ENCODE assay signal across 8 cellular contexts in genomic region chr2:205685314-205686230, GRCh38. TPM values are rescaled to one million over a fixed set of nuclear protein-coding genes. Genes with fewer than 3 reads are reported as not detected.
DNase-seq lines count a peak whose midpoint lies in the region; ATAC-seq, FAIRE-seq and TF ChIP-seq lines count a peak whose summit lies in the region.

No MANE protein-coding gene starts in this region.

- peaks cover 22% of the 10 kb centered on the region for H3K27me3 ChIP-seq in CD4-positive, alpha-beta memory T cell (ENCODE audit: insufficient read depth, low read length)
- peaks cover 3% of the 10 kb centered on the region; the same call in 1 of the 2 replicates for H3K27me3 ChIP-seq in MG63
- no peaks in the 10 kb centered on the region for H3K27me3 ChIP-seq in bronchial epithelial cell (ENCODE audit: control insufficient read depth, insufficient read depth, low read length)
- H3K27me3 ChIP-seq in left lung, result peaks cover 0 to 73% of the 10 kb centered on the region in 2 donors
- H3K27me3 ChIP-seq in testis, result no peaks in the 10 kb centered on the region
- peaks cover 30% of the 10 kb centered on the region for H3K27me3 ChIP-seq in CD8-positive, alpha-beta memory T cell (ENCODE audit: insufficient read depth, low read length, poor library complexity, severe bottlenecking)

- no peaks in the 10 kb centered on the region for H3K9me3 Mint-ChIP-seq in CD4-positive, alpha-beta memory T cell
- H3K9me3 Mint-ChIP-seq in CD8-positive, alpha-beta memory T cell, result no peaks in the 10 kb centered on the region

- TF ChIP-seq POLR2A in testis (IDR thresholded peaks at IDR 0.05), result no peak

- peak overlapping the region in 7 of 8 donors; percentile 42 to 77 (median 60) for H3K4me3 Mint-ChIP-seq in CD4-positive, alpha-beta memory T cell
- H3K4me3 Mint-ChIP-seq in CD8-positive, alpha-beta memory T cell, result no peak overlapping the region

- POLR2A ChIA-PET in CD4-positive, alpha-beta memory T cell (lab: Charles Lee; ENCODE audit: partially characterized antibody), result no interaction called here
- POLR2A ChIA-PET in CD8-positive, alpha-beta memory T cell (lab: Charles Lee), result no interaction called here

- H3K27me3 Mint-ChIP-seq in CD4-positive, alpha-beta memory T cell, result peaks cover 46 to 51% of the 10 kb centered on the region in 2 donors
- H3K27me3 Mint-ChIP-seq in CD8-positive, alpha-beta memory T cell, result peaks cover 32 to 75% of the 10 kb centered on the region in 2 donors

- TF ChIP-seq CTCF in bronchial epithelial cell (IDR thresholded peaks at IDR 0.05; ENCODE audit: insufficient read depth, low read length, severe bottlenecking) (no peak), left lung (IDR thresholded peaks at IDR 0.05) (no peak), testis (IDR thresholded peaks at IDR 0.05) (no peak)

- CTCF ChIA-PET in CD4-positive, alpha-beta memory T cell (lab: Charles Lee; ENCODE audit: partially characterized antibody), result no interaction called here
- CTCF ChIA-PET in CD8-positive, alpha-beta memory T cell (lab: Charles Lee), result no interaction called here

- peaks cover 22% of the 10 kb centered on the region for H3K4me1 ChIP-seq in CD4-positive, alpha-beta memory T cell (ENCODE audit: insufficient read depth, low read length)
- peaks cover 11 to 58% of the 10 kb centered on the region in 2 donors for H3K4me1 ChIP-seq in left lung
- H3K4me1 ChIP-seq in testis, result peaks cover 8% of the 10 kb centered on the region
- no peaks in the 10 kb centered on the region for H3K4me1 ChIP-seq in CD8-positive, alpha-beta memory T cell (ENCODE audit: insufficient read depth, low read length)

- H3K27ac ChIP-seq in CD4-positive, alpha-beta memory T cell (ENCODE audit: low read depth, low read length), result no peak overlapping the region
- H3K27ac ChIP-seq in left lung (peak overlapping the region; percentile 72 to 85), testis (peak overlapping the region in 1 of 2 donors; percentile 42)
- no peak overlapping the region for H3K27ac ChIP-seq in CD8-positive, alpha-beta memory T cell (ENCODE audit: low read depth, low read length)

- peaks cover 4 to 42% (median 29%) of the 10 kb centered on the region in 4 donors for H3K4me1 Mint-ChIP-seq in CD4-positive, alpha-beta memory T cell
- H3K4me1 Mint-ChIP-seq in CD8-positive, alpha-beta memory T cell, result peaks cover 8 to 25% (median 18%) of the 10 kb centered on the region in 3 donors

- WGBS in testis, 2 donors, result 0 to 1% methylated on average over 25 to 74 of the region's 83 CpGs

- no peak for FAIRE-seq in bronchial epithelial cell (lab: Jason Lieb, UNC)

- in situ Hi-C loops in G401 (cut with HindIII; ENCODE audit: low sequenced_read_pairs), result no loop called here

- no peaks in the 10 kb centered on the region for H3K9me3 ChIP-seq in CD4-positive, alpha-beta memory T cell (ENCODE audit: control insufficient read depth in 1 of 2, low read length in 2 of 2)
- H3K9me3 ChIP-seq in MG63, result no peaks in the 10 kb centered on the region
- H3K9me3 ChIP-seq in left lung, result no peaks in the 10 kb centered on the region
- no peaks in the 10 kb centered on the region for H3K9me3 ChIP-seq in testis
- H3K9me3 ChIP-seq in CD8-positive, alpha-beta memory T cell (ENCODE audit: low read length), result no peaks in the 10 kb centered on the region

- DNase-seq in CD4-positive, alpha-beta memory T cell, result no peak
- DNase-seq in MG63 (peak; percentile 84), bronchial epithelial cell (ENCODE audit: low read depth) (peak; percentile 50), left lung (peak; percentile 67 to 85), testis (no peak), G401 (ENCODE audit: low spot score) (no peak)
- no peak for DNase-seq in CD8-positive, alpha-beta memory T cell

- ATAC-seq in left lung, result peak; percentile 50
- ATAC-seq in GM19023 (IDR thresholded peaks at IDR 0.05; ENCODE audit: unreplicated experiment), result no peak

- intact Hi-C loops in CD4-positive, alpha-beta memory T cell (cut with micrococcal nuclease), result no loop called here
- intact Hi-C loops in left lung (cut with DNase I) (loop anchor here in 1 of 2 donors (10.0 kb wide), 1 partner anchor 1361 kb away; no protein-coding TSS in a partner anchor), testis (cut with DNase I; ENCODE audit: low total_unique reads) (no loop called here)

- H3K4me3 ChIP-seq in CD4-positive, alpha-beta memory T cell (ENCODE audit: low read length in 2 of 2), result no peak overlapping the region
- H3K4me3 ChIP-seq in MG63 (peak overlapping the region; percentile 53), bronchial epithelial cell (ENCODE audit: low read depth, low read length) (peak overlapping the region; percentile 67), left lung (peak overlapping the region; percentile 68 to 75), testis (peak overlapping the region; percentile 41 to 58)
- no peak overlapping the region for H3K4me3 ChIP-seq in CD8-positive, alpha-beta memory T cell (ENCODE audit: low read length)

- H3K36me3 Mint-ChIP-seq in CD4-positive, alpha-beta memory T cell, result no peaks in the 10 kb centered on the region
- no peaks in the 10 kb centered on the region for H3K36me3 Mint-ChIP-seq in CD8-positive, alpha-beta memory T cell

- no peak overlapping the region for H3K27ac Mint-ChIP-seq in CD4-positive, alpha-beta memory T cell
- peak overlapping the region in 1 of 8 donors; percentile 61 for H3K27ac Mint-ChIP-seq in CD8-positive, alpha-beta memory T cell

- H3K36me3 ChIP-seq in CD4-positive, alpha-beta memory T cell (ENCODE audit: insufficient read depth, low read length), result no peaks in the 10 kb centered on the region
- no peaks in the 10 kb centered on the region for H3K36me3 ChIP-seq in MG63
- no peaks in the 10 kb centered on the region for H3K36me3 ChIP-seq in bronchial epithelial cell (ENCODE audit: control insufficient read depth, insufficient read depth, low read length)
- H3K36me3 ChIP-seq in left lung, result no peaks in the 10 kb centered on the region
- H3K36me3 ChIP-seq in testis (ENCODE audit: low read depth, missing control alignments), result no peaks in the 10 kb centered on the region
- no peaks in the 10 kb centered on the region for H3K36me3 ChIP-seq in CD8-positive, alpha-beta memory T cell (ENCODE audit: insufficient read depth, low read length)

RNA-seq across cellular contexts. Expression of gene NRP2, which starts 3.3 kb away (rescaled TPM):
- total RNA-seq in CD4-positive, alpha-beta memory T cell, result 1 to 10 TPM; 1.1 to 2.1 TPM
- polyA plus RNA-seq in CD4-positive, alpha-beta memory T cell, result not detected
- total RNA-seq in MG63 (2014; rRNA removed; shearing (Covaris generic); ENCODE audit: low replicate concordance), result 3.5 TPM in 1 of 2 replicates, not detected in the other
- 12.8 and 21.3 TPM in 2 replicates for total RNA-seq in bronchial epithelial cell
- 100 to 1,000 TPM in 1 of 2 donors, 10 to 100 TPM in 1; 75.7 to 122 TPM for total RNA-seq in left lung
- total RNA-seq in testis, result 1 to 10 TPM; 6.3 TPM
- 10.6 TPM for polyA plus RNA-seq in testis (ENCODE audit: insufficient read depth, low read depth, low replicate concordance)
- total RNA-seq in CD8-positive, alpha-beta memory T cell, result under 1 TPM; 0.91 to 0.94 TPM
- polyA plus RNA-seq in CD8-positive, alpha-beta memory T cell, result not detected
- 5.3 and 7.9 TPM in 2 replicates for total RNA-seq in G401 (2014; rRNA removed; shearing (Covaris generic))

Comparison
In these comparisons a context has a peak if more than half of its experiments do, and no peak if none do; other contexts are left out.
1. DNase-seq: peak in MG63 (single experiment), bronchial epithelial cell (single experiment) and left lung (2 of 2); none in CD4-positive, alpha-beta memory T cell (0 of 5), testis (single experiment), CD8-positive, alpha-beta memory T cell (0 of 5) and G401 (single experiment).
2. H3K27ac ChIP-seq: peak in left lung (2 of 2); none in CD4-positive, alpha-beta memory T cell (single experiment) and CD8-positive, alpha-beta memory T cell (single experiment).
3. H3K4me3 ChIP-seq: peak in MG63 (single experiment), bronchial epithelial cell (single experiment), left lung (2 of 2) and testis (2 of 2); none in CD4-positive, alpha-beta memory T cell (0 of 2) and CD8-positive, alpha-beta memory T cell (single experiment).
4. H3K4me3 Mint-ChIP-seq: peak in CD4-positive, alpha-beta memory T cell (7 of 8); none in CD8-positive, alpha-beta memory T cell (0 of 7).